ENCODE assay signal across 8 cellular contexts in the genomic region with DNA sequence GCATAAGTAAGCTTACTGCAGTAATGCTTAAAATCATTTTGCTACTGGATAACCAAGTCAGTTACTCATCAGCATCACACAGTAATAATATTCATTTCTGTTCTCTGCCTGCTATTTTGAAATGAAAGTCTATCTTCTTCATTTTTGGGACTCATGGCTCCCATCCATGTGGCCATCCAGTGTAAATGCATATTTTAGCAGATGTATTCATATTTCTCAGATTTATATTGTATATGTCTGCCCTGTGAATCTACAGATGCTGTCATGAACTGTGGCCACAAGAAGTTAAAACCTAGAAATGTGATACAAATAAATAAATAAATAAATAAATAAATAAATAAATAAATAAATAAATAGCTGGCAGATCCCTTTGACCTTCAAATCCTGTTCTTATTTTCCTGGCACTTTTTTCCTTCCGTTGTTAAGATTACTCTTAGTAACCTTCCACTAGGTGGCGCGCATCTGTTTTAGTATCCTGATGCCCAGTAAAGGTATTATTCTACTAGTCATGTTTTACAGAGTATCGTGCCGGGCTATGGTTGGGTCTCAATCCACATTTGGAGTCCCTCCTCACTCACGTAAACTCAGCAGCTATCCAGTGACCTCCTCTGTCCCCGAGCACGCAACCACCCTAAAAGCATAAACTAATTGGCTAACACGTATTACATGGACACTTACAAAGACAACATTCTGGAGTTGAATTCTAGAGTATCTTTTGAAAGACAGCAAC.
DNase-seq lines count a peak whose midpoint lies in the region; ATAC-seq, FAIRE-seq and TF ChIP-seq lines count a peak whose summit lies in the region.

No MANE protein-coding gene starts in this region.

- no peaks in the 10 kb centered on the region for H4K20me1 ChIP-seq in MM.1S (ENCODE audit: insufficient read depth, low read length)

- no peaks in the 10 kb centered on the region for H3K9me3 Mint-ChIP-seq in activated T-helper 1 cell treated with anti-CD3 and anti-CD28 coated beads, Interleukin-12 subunit alpha, Interleukin-12 subunit beta, Interleukin-2, Interleukin-4 antibody, amounts not matched to agents 30 ng/mL and 10 ng/mL and 1 ng/mL, durations not matched to agents 14 hours and 24 hours and 36 hours

- TF ChIP-seq POLR2A in ovary (IDR thresholded peaks at IDR 0.05) = no peak

- DNase-seq in A172 (ENCODE audit: low spot score) = peak; percentile 88
- peak; percentile 55 for DNase-seq in MM.1S
- peak; percentile 72 to 92 for DNase-seq in SHP77 (lab: John Stamatoyannopoulos, UW)
- DNase-seq in activated T-helper 1 cell treated with anti-CD3 and anti-CD28 coated beads, Interleukin-12 subunit alpha, Interleukin-12 subunit beta, Interleukin-2, Interleukin-4 antibody, amounts not matched to agents 30 ng/mL and 10 ng/mL and 1 ng/mL, durations not matched to agents 14 hours and 24 hours and 36 hours (ENCODE audit: low spot score) = peak; percentile 53
- peak; percentile 87 for DNase-seq in fibroblast of villous mesenchyme (ENCODE audit: low read depth)
- DNase-seq in ovary = peak; percentile 49 to 73 (median 60)
- peak; percentile 58 for DNase-seq in urothelium cell line (ENCODE audit: low spot score)

- no peaks in the 10 kb centered on the region for H3K79me2 ChIP-seq in MM.1S (ENCODE audit: low read length)

- no peak overlapping the region for H3K9ac ChIP-seq in MM.1S (ENCODE audit: low read length)

- H3K4me3 Mint-ChIP-seq in activated T-helper 1 cell treated with anti-CD3 and anti-CD28 coated beads, Interleukin-12 subunit alpha, Interleukin-12 subunit beta, Interleukin-2, Interleukin-4 antibody, amounts not matched to agents 30 ng/mL and 10 ng/mL and 1 ng/mL, durations not matched to agents 14 hours and 24 hours and 36 hours = no peak overlapping the region

- H3K27ac Mint-ChIP-seq in activated T-helper 1 cell treated with anti-CD3 and anti-CD28 coated beads, Interleukin-12 subunit alpha, Interleukin-12 subunit beta, Interleukin-2, Interleukin-4 antibody, amounts not matched to agents 30 ng/mL and 10 ng/mL and 1 ng/mL, durations not matched to agents 14 hours and 24 hours and 36 hours = peak overlapping the region; percentile 30

- H3F3A ChIP-seq in MM.1S (ENCODE audit: insufficient read depth, low read length) = no peaks in the 10 kb centered on the region

- FAIRE-seq in urothelium cell line (lab: Jason Lieb, UNC) = peak; percentile 66

- intact Hi-C loops in activated T-helper 1 cell treated with anti-CD3 and anti-CD28 coated beads, Interleukin-12 subunit alpha, Interleukin-12 subunit beta, Interleukin-2, Interleukin-4 antibody, amounts not matched to agents 30 ng/mL and 10 ng/mL and 1 ng/mL, durations not matched to agents 14 hours and 24 hours and 36 hours (cut with micrococcal nuclease) = loop anchor here (1.0 to 10.0 kb wide), 7 partner anchors 8 to 693 kb away; no protein-coding TSS in a partner anchor
- intact Hi-C loops in ovary (cut with DNase I) = loop anchor here in 2 of 4 donors (5.0 to 10.0 kb wide), 2 partner anchors 147 to 150 kb away; no protein-coding TSS in a partner anchor

- no peaks in the 10 kb centered on the region for H3K4me1 ChIP-seq in MM.1S (ENCODE audit: low read length)
- peaks cover 3% of the 10 kb centered on the region for H3K4me1 ChIP-seq in ovary (ENCODE audit: insufficient read depth)

- no peak overlapping the region for H3K4me3 ChIP-seq in MM.1S (ENCODE audit: low read length)
- H3K4me3 ChIP-seq in fibroblast of villous mesenchyme (ENCODE audit: low read depth, low read length) = no peak overlapping the region
- H3K4me3 ChIP-seq in ovary = no peak overlapping the region

- no peaks in the 10 kb centered on the region for H3K9me2 ChIP-seq in MM.1S (replicated peaks; ENCODE audit: insufficient read depth, low read length)

- peaks cover 5% of the 10 kb centered on the region for H3K36me3 Mint-ChIP-seq in activated T-helper 1 cell treated with anti-CD3 and anti-CD28 coated beads, Interleukin-12 subunit alpha, Interleukin-12 subunit beta, Interleukin-2, Interleukin-4 antibody, amounts not matched to agents 30 ng/mL and 10 ng/mL and 1 ng/mL, durations not matched to agents 14 hours and 24 hours and 36 hours (ENCODE audit: low read depth)

- TF ChIP-seq EP300 in ovary (IDR thresholded peaks at IDR 0.05) = no peak

- H3K27ac ChIP-seq in MM.1S (ENCODE audit: low read length) = no peak overlapping the region
- no peak overlapping the region for H3K27ac ChIP-seq in ovary

- H3K27me3 ChIP-seq in MM.1S (replicated peaks; ENCODE audit: insufficient read depth, low read length) (no peaks in the 10 kb centered on the region), ovary (no peaks in the 10 kb centered on the region)

- peaks cover 70% of the 10 kb centered on the region for H3K4me1 Mint-ChIP-seq in activated T-helper 1 cell treated with anti-CD3 and anti-CD28 coated beads, Interleukin-12 subunit alpha, Interleukin-12 subunit beta, Interleukin-2, Interleukin-4 antibody, amounts not matched to agents 30 ng/mL and 10 ng/mL and 1 ng/mL, durations not matched to agents 14 hours and 24 hours and 36 hours (ENCODE audit: low read depth)

- H2AFZ ChIP-seq in MM.1S (ENCODE audit: low read length) = no peak overlapping the region

- H3K4me2 ChIP-seq in MM.1S (ENCODE audit: low read depth, low read length) = no peak overlapping the region

- no peaks in the 10 kb centered on the region for H3K27me3 Mint-ChIP-seq in activated T-helper 1 cell treated with anti-CD3 and anti-CD28 coated beads, Interleukin-12 subunit alpha, Interleukin-12 subunit beta, Interleukin-2, Interleukin-4 antibody, amounts not matched to agents 30 ng/mL and 10 ng/mL and 1 ng/mL, durations not matched to agents 14 hours and 24 hours and 36 hours (ENCODE audit: insufficient read depth)

- WGBS in ovary, 3 donors = 41 to 45% (median 44%) methylated on average over 9 of the region's 9 CpGs

- H3K9me3 ChIP-seq in MM.1S (replicated peaks; ENCODE audit: insufficient read depth, low read length) (no peaks in the 10 kb centered on the region), ovary (no peaks in the 10 kb centered on the region)

- H3K36me3 ChIP-seq in MM.1S (replicated peaks; ENCODE audit: insufficient read depth, low read length) (no peaks in the 10 kb centered on the region), ovary (no peaks in the 10 kb centered on the region)

- ATAC-seq in GM18867 (IDR thresholded peaks at IDR 0.05; ENCODE audit: unreplicated experiment) = peak; percentile 76

- TF ChIP-seq CTCF in MM.1S (IDR thresholded peaks at IDR 0.05; ENCODE audit: low read length) = peak; percentile 44
- peak; percentile 67 for TF ChIP-seq CTCF in fibroblast of villous mesenchyme (IDR thresholded peaks at IDR 0.05; ENCODE audit: insufficient read depth, low read depth, low read length)
- TF ChIP-seq CTCF in ovary (IDR thresholded peaks at IDR 0.05) = peak; percentile 5 to 27 (median 23)
